Comparison of ENCODE assay signal across 22 cellular contexts in genomic region chr2:16629044-16629443, GRCh38. TPM values are rescaled to one million over a fixed set of nuclear protein-coding genes. Genes with fewer than 3 reads are reported as not detected.
A peak's percentile ranks its signal among the peaks of the same experiment; 100 is the strongest.
DNase-seq lines count a peak whose midpoint lies in the region; ATAC-seq and TF ChIP-seq lines count a peak whose summit lies in the region.
"Had no signal": no experiment of that assay in that cellular context is flagged by ENCODE, and none has a peak within 500 bp of the region (broad histone marks: within the 10 kb centered on the region; RNA-seq: fewer than 3 reads in every experiment).

No MANE protein-coding gene starts in this region.

- H2AFZ ChIP-seq in Loucy (ENCODE audit: low read length) = no peak overlapping the region

- H3K4me3 ChIP-seq in Loucy (ENCODE audit: low read length, poor library complexity, severe bottlenecking) = no peak overlapping the region
- no peak overlapping the region for H3K4me3 ChIP-seq in breast epithelium
- no peak overlapping the region for H3K4me3 ChIP-seq in upper lobe of left lung
- H3K4me3 ChIP-seq: body of pancreas, coronary artery, left ventricle myocardium inferior, ovary, tibial artery had no signal

- peak overlapping the region in 1 of 3 experiments; percentile 10 for H3K4me3 Mint-ChIP-seq in nephron
- H3K4me3 Mint-ChIP-seq: activated naive CD8-positive, alpha-beta T cell treated with anti-CD3 and anti-CD28 coated beads, Interleukin-2, amount 50 U/mL, for 24 hours; T-cell had no signal

- H3K27ac ChIP-seq in breast epithelium (peak overlapping the region; percentile 49 to 69), upper lobe of left lung (peak overlapping the region in 3 of 4 donors; percentile 8 to 48 (median 44))
- H3K27ac ChIP-seq: body of pancreas, coronary artery, left ventricle myocardium inferior, ovary, tibial artery had no signal

- TF ChIP-seq CTCF in Loucy (conservative IDR thresholded peaks at IDR 0.05; ENCODE audit: low read length) = no peak
- no peak for TF ChIP-seq CTCF in breast epithelium (IDR thresholded peaks at IDR 0.05)
- TF ChIP-seq CTCF in nephron (IDR thresholded peaks at IDR 0.05; ENCODE audit: unreplicated experiment in 3 of 3) = no peak
- TF ChIP-seq CTCF in upper lobe of left lung (IDR thresholded peaks at IDR 0.05) = no peak

- ATAC-seq in upper lobe of left lung (ENCODE audit: low FRiP score in 2 of 2) = no peak
- no peak for ATAC-seq in GM19397 (IDR thresholded peaks at IDR 0.05; ENCODE audit: unreplicated experiment)
- no peak for ATAC-seq in Right ventricle myocardium inferior
- ATAC-seq: body of pancreas, right cardiac atrium, T-cell had no signal

- TF ChIP-seq POLR2A in breast epithelium (IDR thresholded peaks at IDR 0.05) (no peak), upper lobe of left lung (IDR thresholded peaks at IDR 0.05) (no peak)

- H3K4me2 ChIP-seq in Loucy (ENCODE audit: low read depth, low read length, poor library complexity, severe bottlenecking) = peak overlapping the region; percentile 27

- peaks cover 87% of the 10 kb centered on the region for H3K4me1 ChIP-seq in Loucy (ENCODE audit: insufficient read depth, low read length, poor library complexity, severe bottlenecking)
- H3K4me1 ChIP-seq in breast epithelium = peaks cover 3 to 6% of the 10 kb centered on the region in 2 donors
- H3K4me1 ChIP-seq in upper lobe of left lung = peaks cover 44 to 72% (median 47%) of the 10 kb centered on the region in 4 donors

- H4K20me1 ChIP-seq in Loucy (ENCODE audit: insufficient read depth, low read length, poor library complexity, severe bottlenecking) = no peaks in the 10 kb centered on the region

- no peaks in the 10 kb centered on the region for H3K9me3 Mint-ChIP-seq in nephron
- H3K9me3 Mint-ChIP-seq: activated naive CD8-positive, alpha-beta T cell treated with anti-CD3 and anti-CD28 coated beads, Interleukin-2, amount 50 U/mL, for 24 hours; T-cell had no signal

- H3K9ac ChIP-seq in Loucy (ENCODE audit: low read depth, low read length, poor library complexity, severe bottlenecking) = peak overlapping the region; percentile 60

- H3K36me3 ChIP-seq in Loucy (ENCODE audit: insufficient read depth, low read length) (no peaks in the 10 kb centered on the region), breast epithelium (no peaks in the 10 kb centered on the region), upper lobe of left lung (no peaks in the 10 kb centered on the region)
- H3K36me3 ChIP-seq: left ventricle myocardium inferior, ovary, tibial artery had no signal

- intact Hi-C loops in breast epithelium (cut with DNase I; ENCODE audit: low total_unique reads) = no loop called here
- intact Hi-C loops in Right ventricle myocardium inferior (cut with DNase I) = no loop called here

- H3K9me2 ChIP-seq in Loucy (replicated peaks; ENCODE audit: low read depth, low read length) = no peaks in the 10 kb centered on the region

- TF ChIP-seq EP300 in upper lobe of left lung (IDR thresholded peaks at IDR 0.05) = no peak

- H3K27ac Mint-ChIP-seq in nephron = peak overlapping the region in 2 of 3 experiments; percentile 40 to 64
- H3K27ac Mint-ChIP-seq: activated naive CD8-positive, alpha-beta T cell treated with anti-CD3 and anti-CD28 coated beads, Interleukin-2, amount 50 U/mL, for 24 hours had no signal

- H3K9me3 ChIP-seq in Loucy (ENCODE audit: insufficient read depth, low read depth, low read length) (no peaks in the 10 kb centered on the region), breast epithelium (no peaks in the 10 kb centered on the region), upper lobe of left lung (no peaks in the 10 kb centered on the region)
- H3K9me3 ChIP-seq: body of pancreas, left ventricle myocardium inferior, ovary, tibial artery had no signal

- H3K27me3 ChIP-seq in Loucy (ENCODE audit: insufficient read depth, low read length, poor library complexity, severe bottlenecking) (no peaks in the 10 kb centered on the region), breast epithelium (no peaks in the 10 kb centered on the region), upper lobe of left lung (no peaks in the 10 kb centered on the region)
- H3K27me3 ChIP-seq: body of pancreas, ovary had no signal

- WGBS in upper lobe of left lung, 2 donors = 74 to 76% methylated on average over 3 to 5 of the region's 5 CpGs

- peaks cover 10% of the 10 kb centered on the region for H3K27me3 Mint-ChIP-seq in nephron (ENCODE audit: low read depth)

- peaks cover 93% of the 10 kb centered on the region for H3K4me1 Mint-ChIP-seq in nephron

- H3K79me2 ChIP-seq in Loucy (ENCODE audit: insufficient read depth, low read length) = no peaks in the 10 kb centered on the region

- DNase-seq in breast epithelium (ENCODE audit: low spot score in 2 of 2) = no peak
- DNase-seq in upper lobe of left lung = no peak
- no peak for DNase-seq in NCI-H2029 treated with DMSO at 0.1 percent for 48 hours (lab: John Stamatoyannopoulos, UW)
- no peak for DNase-seq in Right ventricle myocardium inferior (ENCODE audit: missing footprints)
- DNase-seq: activated CD4-positive, alpha-beta T cell treated with anti-CD3 and anti-CD28 coated beads, Interleukin-2, amount 50 U/mL, for 1 hour; activated naive CD8-positive, alpha-beta T cell treated with anti-CD3 and anti-CD28 coated beads, Interleukin-2, amount 50 U/mL, for 24 hours; body of pancreas; COR-L47; DND-41; H7; left ventricle myocardium inferior; NCI-H2171 treated with DMSO at 0.1 percent for 48 hours; NCI-H526 treated with DMSO at 0.1 percent for 48 hours; ovary; right cardiac atrium; SHP77 treated with DMSO at 0.1 percent for 48 hours; T-cell; tibial artery had no signal

- no peaks in the 10 kb centered on the region for H3K36me3 Mint-ChIP-seq in nephron (ENCODE audit: low read depth)
- H3K36me3 Mint-ChIP-seq: T-cell had no signal

- no peaks in the 10 kb centered on the region for H3F3A ChIP-seq in Loucy (ENCODE audit: low read depth)

RNA-seq across cellular contexts. Expression of gene CYRIA, which starts 36.6 kb away (rescaled TPM):
- 10 to 100 TPM; 12.5 to 18.7 (median 17.7) TPM for total RNA-seq in breast epithelium
- 10 to 100 TPM; 14.9 to 23.5 (median 20.5) TPM for total RNA-seq in upper lobe of left lung
- total RNA-seq in Right ventricle myocardium inferior = 5.1 TPM
